In genomic region chr18:12946549-12947354, GRCh38 we compare ENCODE assay signal across 8 cellular contexts. TPM values are rescaled to one million over a fixed set of nuclear protein-coding genes. Genes with fewer than 3 reads are reported as not detected.
DNase-seq lines count a peak whose midpoint lies in the region; ATAC-seq, FAIRE-seq and TF ChIP-seq lines count a peak whose summit lies in the region.

No MANE protein-coding gene starts in this region.

- peak overlapping the region; percentile 94 for H3K4me3 Mint-ChIP-seq in activated T-cell treated with anti-CD3 and anti-CD28 coated beads, Interleukin-2, amount 50 U/mL, for 4 hours

- 1% methylated on average over 17 of the region's 17 CpGs for WGBS in HepG2 (ENCODE audit: low lambda C conversion rate)

- peak overlapping the region; percentile 92 for H3K9ac ChIP-seq in HepG2 (ENCODE audit: insufficient read depth, low read depth, low read length)

- H3K9me3 Mint-ChIP-seq in activated T-cell treated with anti-CD3 and anti-CD28 coated beads, Interleukin-2, amount 50 U/mL, for 4 hours: no peaks in the 10 kb centered on the region

- H3K9me3 ChIP-seq in RWPE2 (ENCODE audit: severe bottlenecking) (no peaks in the 10 kb centered on the region), HepG2 (ENCODE audit: low read length) (no peaks in the 10 kb centered on the region)

- peaks cover 16% of the 10 kb centered on the region for H3K4me1 ChIP-seq in RWPE2 (ENCODE audit: insufficient read depth, poor library complexity, severe bottlenecking)
- peaks cover 50% of the 10 kb centered on the region for H3K4me1 ChIP-seq in HepG2 (ENCODE audit: insufficient read depth, low read length)

- H3K27me3 ChIP-seq in RWPE2 (ENCODE audit: insufficient read depth, poor library complexity, severe bottlenecking) (no peaks in the 10 kb centered on the region), HepG2 (ENCODE audit: control insufficient read depth in 1 of 2, insufficient read depth in 2 of 2, low read length in 2 of 2) (no peaks in the 10 kb centered on the region)

- H3K4me1 Mint-ChIP-seq in activated T-cell treated with anti-CD3 and anti-CD28 coated beads, Interleukin-2, amount 50 U/mL, for 4 hours (ENCODE audit: low read depth): peaks cover 39% of the 10 kb centered on the region

- H2AFZ ChIP-seq in HepG2 (ENCODE audit: low read length): no peak overlapping the region

- peak overlapping the region; percentile 85 for H3K4me2 ChIP-seq in HepG2 (ENCODE audit: low read depth, low read length)

- FAIRE-seq in HepG2 (lab: Jason Lieb, UNC): peak; percentile 66

- intact Hi-C loops in HepG2 (cut with micrococcal nuclease; ENCODE audit: unreplicated experiment): loop anchor here (5.0 to 10.0 kb wide), 3 partner anchors 46 to 572 kb away; partner anchors contain the start of genes AFG3L2 and CEP192

- H3K36me3 ChIP-seq in RWPE2 (ENCODE audit: low read depth) (peaks cover 29% of the 10 kb centered on the region), HepG2 (replicated peaks in 1 of 2; ENCODE audit: control insufficient read depth in 1 of 2, insufficient read depth in 2 of 2, low read length in 2 of 2) (peaks cover 3 to 4% of the 10 kb centered on the region in 2 experiments; a peak in 2 of 5 replicates)

- CTCF ChIA-PET in HepG2 (lab: Yijun Ruan, JAX; ENCODE audit: low intra/inter-chr PET ratio, low total read pairs): no interaction called here

- POLR2A ChIA-PET in HepG2 (lab: Yijun Ruan, JAX): interaction anchor here (0.6 to 3.6 kb wide), 6 partner anchors 16 to 573 kb away, joined by 3 to 26 read pairs (median 5); partner anchors contain the start of genes AFG3L2, CEP192 and PTPN2

- peak in 1 of 2 experiments; percentile 75; a peak in 2 of 4 replicates for TF ChIP-seq POLR2A in HepG2 (IDR thresholded peaks at IDR 0.05; ENCODE audit: insufficient read depth in 1 of 2, low read depth in 2 of 2, low read length in 2 of 2)

- peak overlapping the region; percentile 56 for H3K4me3 ChIP-seq in RWPE2 (ENCODE audit: severe bottlenecking)
- peak overlapping the region; percentile 62 to 81 (median 73) for H3K4me3 ChIP-seq in HepG2 (replicated peaks in 1 of 3; ENCODE audit: insufficient read depth in 1 of 3, low read depth in 2 of 3, low read length in 3 of 3)

- peak; percentile 31 for TF ChIP-seq CTCF in RWPE2 (IDR thresholded peaks at IDR 0.05; ENCODE audit: poor library complexity, severe bottlenecking)
- TF ChIP-seq CTCF in HepG2 (CRISPR knock-in tag; IDR thresholded peaks at IDR 0.05): peak; percentile 49

- peak in 1 of 2 donors; percentile 0 for ATAC-seq in activated T-cell treated with anti-CD3 and anti-CD28 coated beads, Interleukin-2, amount 50 U/mL, for 4 hours
- ATAC-seq in RWPE2 (ENCODE audit: low read depth) (peak; percentile 5), HepG2 (peak; percentile 21), GM18870 (IDR thresholded peaks at IDR 0.05; ENCODE audit: unreplicated experiment) (no peak)

- no peak for TF ChIP-seq RAD21 in HepG2 (CRISPR knock-in tag; IDR thresholded peaks at IDR 0.05)

- H3K27me3 Mint-ChIP-seq in activated T-cell treated with anti-CD3 and anti-CD28 coated beads, Interleukin-2, amount 50 U/mL, for 4 hours (ENCODE audit: low read depth): no peaks in the 10 kb centered on the region

- no peak for DNase-seq in activated T-cell treated with anti-CD3 and anti-CD28 coated beads, Interleukin-2, amount 50 U/mL, for 4 hours
- no peak for DNase-seq in activated T-cell treated with anti-CD3 and anti-CD28 coated beads, Interleukin-2, amount 50 U/mL, for 48 hours
- DNase-seq in HT1080 (ENCODE audit: low read depth): peak; percentile 78
- DNase-seq in RWPE2 (ENCODE audit: low spot score): no peak
- peak; percentile 61 for DNase-seq in dermis blood vessel endothelial cell
- peak; percentile 93 for DNase-seq in HepG2 (ENCODE audit: low spot score)
- DNase-seq in stromal cell of bone marrow (ENCODE audit: low read depth): peak; percentile 20

- TSS peak; percentile 94 for BruUV-seq in HepG2 (replicated peaks; lab: Mats Ljungman, UMichigan)

- H3K79me2 ChIP-seq in HepG2 (ENCODE audit: insufficient read depth, low read length): peaks cover 38% of the 10 kb centered on the region

- in situ Hi-C loops in HepG2 (cut with HindIII; ENCODE audit: extremely low pct_ligation_motif_present, low pct_unique_long_range_greater_than_20kb): loop anchor here (25.0 kb wide), 1 partner anchor 559 kb away; the partner anchor contains the start of gene AFG3L2

- TF ChIP-seq EP300 in HepG2 (IDR thresholded peaks at IDR 0.05; ENCODE audit: low read depth in 2 of 2, low read length in 2 of 2) (peak; percentile 58 to 65; a peak in 2 of 4 replicates), HepG2 (CRISPR knock-in tag; IDR thresholded peaks at IDR 0.05; ENCODE audit: borderline replicate concordance) (no peak)

- peaks cover 10% of the 10 kb centered on the region for H4K20me1 ChIP-seq in HepG2 (ENCODE audit: insufficient read depth, low read length)

- H3K27ac ChIP-seq in RWPE2 (ENCODE audit: poor library complexity, severe bottlenecking) (peak overlapping the region; percentile 94), HepG2 (ENCODE audit: extremely low read length, insufficient read depth, low read length) (peak overlapping the region; percentile 99)

- H3K36me3 Mint-ChIP-seq in activated T-cell treated with anti-CD3 and anti-CD28 coated beads, Interleukin-2, amount 50 U/mL, for 4 hours (ENCODE audit: insufficient read depth): peaks cover 9% of the 10 kb centered on the region

TF ChIP-seq in HepG2, 621 proteins besides CTCF, POLR2A, EP300 and RAD21 (continues in another document):
- 0 out of 2 replicates have a peak, but pooled peaks have one; percentile 45 for TF ChIP-seq ZNF558 (CRISPR knock-in tag; IDR thresholded peaks at IDR 0.05; ENCODE audit: borderline replicate concordance)
- 0 out of 2 replicates have a peak, but pooled peaks have one; percentile 26 for TF ChIP-seq TOE1 (CRISPR knock-in tag; IDR thresholded peaks at IDR 0.05)

RNA-seq across cellular contexts. Expression of gene SEH1L, which starts 1.1 kb away (rescaled TPM):
- 100 to 1,000 TPM; 160 to 179 (median 174) TPM for total RNA-seq in activated T-cell treated with anti-CD3 and anti-CD28 coated beads, Interleukin-2, amount 50 U/mL, for 4 hours
- 43.6 and 64.8 TPM in 2 replicates for total RNA-seq in HT1080 (2014; rRNA removed; shearing (Covaris generic))
- 59.1 and 61.7 TPM in 2 replicates for polyA plus RNA-seq in HT1080 (2015; cell fraction: cytosol; rRNA removed)
- polyA plus RNA-seq in HT1080 (2015; cell fraction: nucleus; rRNA removed): 36.3 and 40.4 TPM in 2 replicates
- 63.0 and 84.0 TPM in 2 replicates for total RNA-seq in dermis blood vessel endothelial cell
- 59.6 and 96.2 TPM in 2 replicates for total RNA-seq in HepG2 (2016; rRNA removed; fragmentation: Illumina TruSeq; extraction: Trizol)
- 17.4 and 19.2 TPM in 2 replicates for total RNA-seq in HepG2 (2016; cell fraction: cytosol; rRNA removed; fragmentation: Illumina TruSeq; extraction: Trizol; ENCODE audit: low read depth)
- total RNA-seq in HepG2 (2016; cell fraction: insoluble cytoplasmic fraction; rRNA removed; fragmentation: Illumina TruSeq; extraction: Trizol): 55.1 and 101 TPM in 2 replicates
- total RNA-seq in HepG2 (2016; cell fraction: membrane; rRNA removed; fragmentation: Illumina TruSeq; extraction: Trizol): 36.0 and 39.4 TPM in 2 replicates
- total RNA-seq in HepG2 (2016; cell fraction: nucleus; rRNA removed; fragmentation: Illumina TruSeq; extraction: Trizol): 46.1 and 50.8 TPM in 2 replicates
- 43.3 and 63.5 TPM in 2 replicates for polyA plus RNA-seq in HepG2 (2011; rRNA removed)
- 32.3 and 38.9 TPM in 2 replicates for polyA plus RNA-seq in HepG2 (2011; cell fraction: cytosol; rRNA removed)
- polyA plus RNA-seq in HepG2 (2011; cell fraction: nucleus; rRNA removed): 36.4 and 40.5 TPM in 2 replicates
- 26.8 and 30.0 TPM in 2 replicates for polyA plus RNA-seq in HepG2 (2012)
- 6.6 and 7.4 TPM in 2 replicates for polyA plus RNA-seq in HepG2 (2016; cell fraction: cytosol; fragmentation: Illumina TruSeq; extraction: Trizol; ENCODE audit: low read depth)
- 76.8 and 84.1 TPM in 2 replicates for polyA plus RNA-seq in HepG2 (2016; cell fraction: insoluble cytoplasmic fraction; fragmentation: Illumina TruSeq; extraction: Trizol; ENCODE audit: low read depth)
- polyA plus RNA-seq in HepG2 (2016; cell fraction: membrane; fragmentation: Illumina TruSeq; extraction: Trizol; ENCODE audit: low read depth): 13.7 and 15.5 TPM in 2 replicates
- 57.0 and 57.1 TPM in 2 replicates for polyA plus RNA-seq in HepG2 (2016; cell fraction: nucleus; fragmentation: Illumina TruSeq; extraction: Trizol; ENCODE audit: insufficient read depth, low read depth)
- polyA minus RNA-seq in HepG2 (2011; rRNA and poly(A)+ RNA removed; ENCODE audit: low replicate concordance): 83.0 and 125 TPM in 2 replicates
- 49.3 and 51.1 TPM in 2 replicates for polyA minus RNA-seq in HepG2 (2011; cell fraction: cytosol; rRNA and poly(A)+ RNA removed)
- 70.4 and 83.0 TPM in 2 replicates for polyA minus RNA-seq in HepG2 (2011; cell fraction: nucleus; rRNA and poly(A)+ RNA removed)

RNA-seq across cellular contexts. Expression of gene CEP192, which starts 44.4 kb away (rescaled TPM):
- 10 to 100 TPM; 13.1 to 14.7 (median 14.6) TPM for total RNA-seq in activated T-cell treated with anti-CD3 and anti-CD28 coated beads, Interleukin-2, amount 50 U/mL, for 4 hours
- 21.6 and 22.9 TPM in 2 replicates for total RNA-seq in HT1080 (2014; rRNA removed; shearing (Covaris generic))
- 13.0 and 19.3 TPM in 2 replicates for polyA plus RNA-seq in HT1080 (2015; cell fraction: cytosol; rRNA removed)
- polyA plus RNA-seq in HT1080 (2015; cell fraction: nucleus; rRNA removed): 64.9 and 72.1 TPM in 2 replicates
- 34.0 and 43.6 TPM in 2 replicates for total RNA-seq in dermis blood vessel endothelial cell
- total RNA-seq in HepG2 (2016; rRNA removed; fragmentation: Illumina TruSeq; extraction: Trizol): 24.7 and 33.6 TPM in 2 replicates
- 50.8 and 65.5 TPM in 2 replicates for total RNA-seq in HepG2 (2016; cell fraction: cytosol; rRNA removed; fragmentation: Illumina TruSeq; extraction: Trizol; ENCODE audit: low read depth)
- 24.0 and 29.5 TPM in 2 replicates for total RNA-seq in HepG2 (2016; cell fraction: insoluble cytoplasmic fraction; rRNA removed; fragmentation: Illumina TruSeq; extraction: Trizol)
- 48.0 and 59.3 TPM in 2 replicates for total RNA-seq in HepG2 (2016; cell fraction: membrane; rRNA removed; fragmentation: Illumina TruSeq; extraction: Trizol)
- 28.6 and 34.6 TPM in 2 replicates for total RNA-seq in HepG2 (2016; cell fraction: nucleus; rRNA removed; fragmentation: Illumina TruSeq; extraction: Trizol)
- polyA plus RNA-seq in HepG2 (2011; rRNA removed): 12.2 and 15.3 TPM in 2 replicates
- polyA plus RNA-seq in HepG2 (2011; cell fraction: cytosol; rRNA removed): 6.1 and 8.7 TPM in 2 replicates
- 14.1 and 15.3 TPM in 2 replicates for polyA plus RNA-seq in HepG2 (2011; cell fraction: nucleus; rRNA removed)
- polyA plus RNA-seq in HepG2 (2012): 6.9 and 10.2 TPM in 2 replicates
- polyA plus RNA-seq in HepG2 (2016; cell fraction: cytosol; fragmentation: Illumina TruSeq; extraction: Trizol; ENCODE audit: low read depth): 1.0 and 1.6 TPM in 2 replicates
- 16.2 and 18.0 TPM in 2 replicates for polyA plus RNA-seq in HepG2 (2016; cell fraction: insoluble cytoplasmic fraction; fragmentation: Illumina TruSeq; extraction: Trizol; ENCODE audit: low read depth)
- polyA plus RNA-seq in HepG2 (2016; cell fraction: membrane; fragmentation: Illumina TruSeq; extraction: Trizol; ENCODE audit: low read depth): 3.0 and 3.3 TPM in 2 replicates
- polyA plus RNA-seq in HepG2 (2016; cell fraction: nucleus; fragmentation: Illumina TruSeq; extraction: Trizol; ENCODE audit: insufficient read depth, low read depth): 27.2 and 34.7 TPM in 2 replicates
- 30.4 and 77.0 TPM in 2 replicates for polyA minus RNA-seq in HepG2 (2011; rRNA and poly(A)+ RNA removed; ENCODE audit: low replicate concordance)
- 20.5 and 21.1 TPM in 2 replicates for polyA minus RNA-seq in HepG2 (2011; cell fraction: cytosol; rRNA and poly(A)+ RNA removed)
- 48.3 and 49.1 TPM in 2 replicates for polyA minus RNA-seq in HepG2 (2011; cell fraction: nucleus; rRNA and poly(A)+ RNA removed)

Comparison
In these comparisons a context has a peak if more than half of its experiments do, and no peak if none do; other contexts are left out.
1. DNase-seq: peak in HT1080 (single experiment), dermis blood vessel endothelial cell (single experiment), HepG2 (single experiment) and stromal cell of bone marrow (single experiment); none in activated T-cell treated with anti-CD3 and anti-CD28 coated beads, Interleukin-2, amount 50 U/mL, for 4 hours (single experiment), activated T-cell treated with anti-CD3 and anti-CD28 coated beads, Interleukin-2, amount 50 U/mL, for 48 hours (0 of 2) and RWPE2 (single experiment).